21 cellular contexts compared by ENCODE assay signal in the genomic region with DNA sequence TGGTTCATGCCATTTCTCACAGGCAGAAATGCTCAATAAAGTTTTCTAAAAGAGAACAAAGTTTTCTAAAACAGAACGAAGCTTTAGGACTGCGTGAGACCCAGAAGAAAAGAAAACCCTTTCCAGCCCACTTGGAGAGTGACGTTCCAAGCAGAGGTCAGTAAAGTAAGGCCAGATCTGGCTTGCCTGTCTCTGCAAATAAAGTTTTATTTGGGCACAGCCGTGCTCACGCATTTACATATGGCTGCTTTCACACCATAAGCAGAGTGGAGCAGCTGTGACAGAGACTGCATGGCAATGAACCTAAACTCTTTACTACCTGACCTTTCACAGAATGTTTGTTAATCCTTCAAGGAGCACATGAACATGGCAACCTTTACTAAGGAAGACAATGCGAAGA. TPM values are rescaled to one million over a fixed set of nuclear protein-coding genes. Genes with fewer than 3 reads are reported as not detected.
DNase-seq lines count a peak whose midpoint lies in the region; ATAC-seq, FAIRE-seq and TF ChIP-seq lines count a peak whose summit lies in the region.
"Had no signal": no experiment of that assay in that cellular context is flagged by ENCODE, and none has a peak within 500 bp of the region (broad histone marks: within the 10 kb centered on the region; RNA-seq: fewer than 3 reads in every experiment).

No MANE protein-coding gene starts in this region.

- peaks cover 53% of the 10 kb centered on the region for H3K4me1 Mint-ChIP-seq in chondrocyte (ENCODE audit: low read depth)

- H3K9me3 ChIP-seq in RWPE2 (ENCODE audit: severe bottlenecking) (no peaks in the 10 kb centered on the region), gastrocnemius medialis (no peaks in the 10 kb centered on the region)

- TF ChIP-seq POLR2A in H54 (IDR thresholded peaks at IDR 0.05; ENCODE audit: low read depth, low read length) (no peak), gastrocnemius medialis (IDR thresholded peaks at IDR 0.05) (no peak)

- H3K4me3 Mint-ChIP-seq in chondrocyte (ENCODE audit: unreplicated experiment), result no peak overlapping the region
- H3K4me3 Mint-ChIP-seq: CD4-positive, alpha-beta T cell had no signal

- no peaks in the 10 kb centered on the region for H3K9me3 Mint-ChIP-seq in chondrocyte (ENCODE audit: low read depth)
- H3K9me3 Mint-ChIP-seq: CD4-positive, alpha-beta T cell had no signal

- no peak for ATAC-seq in RWPE2 (ENCODE audit: low read depth)
- no peak for ATAC-seq in gastrocnemius medialis
- ATAC-seq in GM21528 (IDR thresholded peaks at IDR 0.05; ENCODE audit: low FRiP score, unreplicated experiment), result no peak
- ATAC-seq in HG02759 (IDR thresholded peaks at IDR 0.05; ENCODE audit: unreplicated experiment), result no peak

- DNase-seq in H54 (ENCODE audit: insufficient read length, low spot score) (no peak), RWPE2 (ENCODE audit: low spot score) (no peak), chondrocyte (ENCODE audit: low spot score) (no peak), gastrocnemius medialis (no peak), DMS153 (lab: John Stamatoyannopoulos, UW) (no peak), NCI-H2081 (lab: John Stamatoyannopoulos, UW) (no peak)
- DNase-seq: CD4-positive, alpha-beta T cell; COR-L47; NCI-H1105; NCI-H146; NCI-H2029; NCI-H345; NCI-H524; RPMI8226; SIG-M5 had no signal

- H3K4me3 ChIP-seq in RWPE2 (ENCODE audit: severe bottlenecking) (no peak overlapping the region), gastrocnemius medialis (no peak overlapping the region)

- H3K36me3 ChIP-seq in RWPE2 (ENCODE audit: low read depth) (peaks cover 55% of the 10 kb centered on the region), gastrocnemius medialis (no peaks in the 10 kb centered on the region)

- H3K36me3 Mint-ChIP-seq in chondrocyte (ENCODE audit: low read depth), result no peaks in the 10 kb centered on the region

- intact Hi-C loops in gastrocnemius medialis (cut with DNase I; ENCODE audit: low total_unique reads), result no loop called here

- H3K27ac ChIP-seq in RWPE2 (ENCODE audit: poor library complexity, severe bottlenecking) (peak overlapping the region; percentile 61), gastrocnemius medialis (peak overlapping the region in 3 of 4 donors; percentile 1 to 27 (median 20))
- H3K27ac ChIP-seq: KMS-11 had no signal

- no peaks in the 10 kb centered on the region for H3K27me3 Mint-ChIP-seq in chondrocyte (ENCODE audit: low read depth)
- H3K27me3 Mint-ChIP-seq: CD4-positive, alpha-beta T cell had no signal

- H3K27me3 ChIP-seq in RWPE2 (ENCODE audit: insufficient read depth, poor library complexity, severe bottlenecking) (no peaks in the 10 kb centered on the region), gastrocnemius medialis (no peaks in the 10 kb centered on the region)

- peak; percentile 41 for FAIRE-seq in H54 (lab: Jason Lieb, UNC)
- FAIRE-seq: G401.6, GM18507, GM19239 had no signal

- TF ChIP-seq CTCF in RWPE2 (IDR thresholded peaks at IDR 0.05; ENCODE audit: poor library complexity, severe bottlenecking), result no peak
- TF ChIP-seq CTCF in chondrocyte (IDR thresholded peaks at IDR 0.05), result no peak
- TF ChIP-seq CTCF in gastrocnemius medialis (IDR thresholded peaks at IDR 0.05 in 4 of 5, conservative IDR thresholded peaks at IDR 0.05 in 1 of 5), result no peak

- in situ Hi-C loops in gastrocnemius medialis (cut with MboI; ENCODE audit: low sequenced_read_pairs in 4 of 4), result no loop called here

- H3K27ac Mint-ChIP-seq in chondrocyte (ENCODE audit: unreplicated experiment), result peak overlapping the region; percentile 24
- H3K27ac Mint-ChIP-seq: CD4-positive, alpha-beta T cell had no signal

- H3K4me1 ChIP-seq in RWPE2 (ENCODE audit: insufficient read depth, poor library complexity, severe bottlenecking) (peaks cover 38% of the 10 kb centered on the region), gastrocnemius medialis (peaks cover 38 to 43% of the 10 kb centered on the region in 2 donors)

RNA-seq across cellular contexts. Expression of a gene that starts 23.6 kb away (rescaled TPM):
- total RNA-seq in chondrocyte (25.8 to 43.5 TPM (median 42.9 TPM) in 3 replicates), gastrocnemius medialis (10 to 100 TPM; 23.8 to 65.6 (median 28.7) TPM)
